13 cellular contexts compared by ENCODE assay signal in the genomic region with DNA sequence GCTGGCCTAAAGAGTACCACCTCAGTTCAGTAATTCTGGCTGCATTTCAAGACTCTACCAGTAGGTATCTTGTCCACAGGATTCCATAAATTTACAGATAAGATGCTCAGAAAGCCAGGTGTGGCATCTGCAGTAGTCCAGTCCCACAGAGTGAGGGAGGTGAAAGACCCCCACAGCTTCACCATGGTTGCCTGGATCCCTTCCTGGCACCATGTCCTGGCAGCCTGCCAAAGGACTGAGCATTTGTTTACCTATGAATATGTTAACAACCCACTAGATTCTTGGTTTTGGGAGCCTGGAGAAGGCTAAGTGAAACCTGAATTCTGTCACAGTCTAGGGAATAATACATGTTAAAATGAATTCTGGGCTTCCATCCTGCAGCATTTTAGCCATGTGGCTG. TPM values are rescaled to one million over a fixed set of nuclear protein-coding genes. Genes with fewer than 3 reads are reported as not detected.
DNase-seq lines count a peak whose midpoint lies in the region; ATAC-seq and TF ChIP-seq lines count a peak whose summit lies in the region.
"Had no signal": no experiment of that assay in that cellular context is flagged by ENCODE, and none has a peak within 500 bp of the region (broad histone marks: within the 10 kb centered on the region; RNA-seq: fewer than 3 reads in every experiment).

No MANE protein-coding gene starts in this region.

- TF ChIP-seq CTCF in esophagus muscularis mucosa (IDR thresholded peaks at IDR 0.05), result no peak

- H3K4me3 ChIP-seq in esophagus muscularis mucosa, result no peak overlapping the region
- H3K4me3 ChIP-seq: sigmoid colon, SK-N-MC had no signal

- no peak for TF ChIP-seq POLR2A in esophagus muscularis mucosa (IDR thresholded peaks at IDR 0.05; ENCODE audit: low read depth)

- DNase-seq in ELR (ENCODE audit: low read depth) (peak; percentile 33), NCI-H1105 (lab: John Stamatoyannopoulos, UW) (peak; percentile 98), NCI-H774 (lab: John Stamatoyannopoulos, UW) (peak; percentile 28), glomerular visceral epithelial cell (ENCODE audit: extremely low spot score) (peak; percentile 17), SW 1271 (lab: John Stamatoyannopoulos, UW) (no peak), esophagus muscularis mucosa (ENCODE audit: extremely low spot score) (no peak)
- DNase-seq: CD8-positive, alpha-beta memory T cell; effector memory CD4-positive, alpha-beta T cell; left colon; NCI-H524 treated with DMSO at 0.1 percent for 48 hours; sigmoid colon had no signal

- no peaks in the 10 kb centered on the region for H3K9me3 ChIP-seq in esophagus muscularis mucosa
- H3K9me3 ChIP-seq: sigmoid colon had no signal

- no peak for TF ChIP-seq EP300 in esophagus muscularis mucosa (IDR thresholded peaks at IDR 0.05)

- intact Hi-C loops in esophagus muscularis mucosa (cut with DNase I), result no loop called here

- peaks cover 0 to 7% (median 0%) of the 10 kb centered on the region in 4 donors for H3K27me3 ChIP-seq in esophagus muscularis mucosa

- no peak for ATAC-seq in GM19395 (IDR thresholded peaks at IDR 0.05; ENCODE audit: unreplicated experiment)
- ATAC-seq: left colon had no signal

- peaks cover 0 to under 1% (median 0%) of the 10 kb centered on the region in 4 donors for H3K4me1 ChIP-seq in esophagus muscularis mucosa
- H3K4me1 ChIP-seq: sigmoid colon had no signal

- H3K36me3 ChIP-seq in esophagus muscularis mucosa, result no peaks in the 10 kb centered on the region
- H3K36me3 ChIP-seq: sigmoid colon had no signal

- H3K27ac ChIP-seq in esophagus muscularis mucosa (replicated peaks in 1 of 4), result no peak overlapping the region
- H3K27ac ChIP-seq: sigmoid colon, SK-N-MC had no signal

RNA-seq across cellular contexts. Expression of a gene that starts 14.9 kb away (rescaled TPM):
- 10 to 100 TPM in 2 of 4 donors, 1 to 10 TPM in 2; 3.3 to 10.8 (median 10.2) TPM for total RNA-seq in esophagus muscularis mucosa

Comparison
In these comparisons a context has a peak if more than half of its experiments do, and no peak if none do; other contexts are left out.
1. DNase-seq: peak in ELR (single experiment), NCI-H1105 (single experiment), NCI-H774 (single experiment) and glomerular visceral epithelial cell (single experiment); none in SW 1271 (0 of 2) and esophagus muscularis mucosa (single experiment).